1 cellular context compared by ENCODE assay signal in genomic region chr13:44403720-44404063, GRCh38.
TF ChIP-seq lines count a peak whose summit lies in the region.

No MANE protein-coding gene starts in this region.

TF ChIP-seq in liver, 16 proteins besides CTCF, POLR2A, EP300 and RAD21 (continued from another document):
- no peak for TF ChIP-seq HNF4G (IDR thresholded peaks at IDR 0.05)
- no peak for TF ChIP-seq ATF3 (IDR thresholded peaks at IDR 0.05)
- TF ChIP-seq FOXA1 (IDR thresholded peaks at IDR 0.05): no peak
- no peak for TF ChIP-seq NR2F2 (IDR thresholded peaks at IDR 0.05)
- no peak for TF ChIP-seq JUND (IDR thresholded peaks at IDR 0.05)
- TF ChIP-seq YY1 (IDR thresholded peaks at IDR 0.05): no peak
- TF ChIP-seq GABPA (IDR thresholded peaks at IDR 0.05 in 1 of 2, conservative IDR thresholded peaks at IDR 0.05 in 1 of 2): no peak
- no peak for TF ChIP-seq TAF1 (conservative IDR thresholded peaks at IDR 0.05)
- TF ChIP-seq EGR1 (IDR thresholded peaks at IDR 0.05; ENCODE audit: low read depth in 2 of 2): no peak
- TF ChIP-seq RXRA (IDR thresholded peaks at IDR 0.05): no peak
- TF ChIP-seq FOXA2 (IDR thresholded peaks at IDR 0.05): no peak
